6 cellular contexts compared by ENCODE assay signal in the genomic region with DNA sequence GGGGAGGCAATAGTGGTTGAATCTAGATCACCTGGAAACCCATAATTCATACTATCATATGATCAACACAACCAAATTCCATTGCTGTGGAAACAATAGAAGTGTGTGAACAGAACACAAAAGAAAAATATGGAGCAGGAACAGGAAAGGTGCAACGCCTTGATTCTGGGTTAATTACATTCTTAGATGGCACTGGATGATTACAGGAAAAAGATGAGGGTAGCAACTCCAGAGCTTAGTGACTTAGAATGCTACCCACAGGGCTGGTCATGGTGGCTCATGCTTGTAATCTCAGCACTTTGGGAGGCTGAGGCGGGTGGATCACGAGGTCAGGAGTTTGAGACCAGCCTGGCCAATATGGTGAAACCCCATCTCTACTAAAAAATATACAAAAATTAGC. TPM values are rescaled to one million over a fixed set of nuclear protein-coding genes. Genes with fewer than 3 reads are reported as not detected.
"Had no signal": no experiment of that assay in that cellular context is flagged by ENCODE, and none has a peak within 500 bp of the region (broad histone marks: within the 10 kb centered on the region; RNA-seq: fewer than 3 reads in every experiment).

No MANE protein-coding gene starts in this region.

RNA-seq across cellular contexts. Expression of a gene that starts 19.6 kb away (rescaled TPM):
- total RNA-seq: OCI-LY7, PC-3, Right ventricle myocardium inferior, Right ventricle myocardium superior, SK-MEL-5 had no signal
- polyA plus RNA-seq: SK-N-SH had no signal
